1 cellular context compared by ENCODE assay signal in the genomic region with DNA sequence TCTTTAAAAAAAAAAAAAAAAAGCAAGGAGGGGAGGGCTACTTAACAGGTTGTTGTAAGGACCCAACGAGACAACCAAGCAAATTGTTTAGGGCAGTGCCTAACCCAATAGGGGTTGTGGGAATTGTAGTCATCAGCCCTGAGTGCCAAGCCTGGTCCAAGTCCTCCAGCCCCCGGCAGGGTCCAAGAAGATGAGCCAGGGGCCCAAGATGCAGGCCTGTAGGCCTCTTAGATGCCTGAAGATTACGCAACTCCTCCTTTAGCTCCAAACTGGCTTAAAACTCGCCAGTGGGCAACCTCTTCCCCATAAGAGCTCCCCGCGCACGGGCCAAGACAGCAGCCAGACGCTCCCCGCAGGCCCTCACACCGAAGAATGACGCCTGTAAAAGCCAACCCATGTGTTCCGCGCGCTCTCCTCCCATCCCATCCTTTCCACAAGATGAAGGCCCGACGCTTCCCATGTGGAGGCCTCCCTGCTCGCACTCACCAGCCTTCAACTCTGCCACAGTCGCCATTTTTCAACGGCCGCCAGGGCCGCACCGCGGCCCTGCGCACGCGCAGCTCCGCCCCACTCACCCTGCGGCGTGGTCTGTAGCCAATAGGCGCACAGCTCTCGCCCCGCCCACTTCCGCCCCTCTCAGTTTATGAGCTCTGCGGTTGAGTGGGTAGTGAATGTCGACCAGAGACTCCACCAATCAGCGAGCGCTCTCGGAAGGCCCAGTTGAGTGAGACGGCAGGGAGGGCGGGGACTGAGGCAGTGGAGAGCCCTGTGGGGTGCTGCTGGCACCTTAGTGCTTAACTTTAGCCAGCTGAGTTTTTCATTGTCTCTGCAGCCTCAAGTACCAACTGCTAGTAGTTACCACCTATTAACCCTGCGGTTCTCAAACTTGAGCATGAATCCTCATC.
TF ChIP-seq lines count a peak whose summit lies in the region.

Gene CEP20, minus strand, starts transcription at position 532 of the 905 bp plus-strand sequence. Its CDS starts 18 bp downstream, at position 514.

TF ChIP-seq in K562, 482 proteins besides CTCF, POLR2A, EP300 and RAD21 (continued from another document):
- no peak for TF ChIP-seq JUNB (CRISPR knock-in tag; conservative IDR thresholded peaks at IDR 0.05)
- TF ChIP-seq NRF1 (conservative IDR thresholded peaks at IDR 0.05 in 1 of 2, IDR thresholded peaks at IDR 0.05 in 1 of 2): peak; percentile 99
- TF ChIP-seq FUS (optimal IDR thresholded peaks at IDR 0.05; ENCODE audit: low read depth, low read length): no peak
- TF ChIP-seq CXXC5 (CRISPR knock-in tag; IDR thresholded peaks at IDR 0.05): peak; percentile 86
- no peak for TF ChIP-seq ZHX1 (conservative IDR thresholded peaks at IDR 0.05; ENCODE audit: low read length)
- no peak for TF ChIP-seq ETV5 (CRISPR knock-in tag; IDR thresholded peaks at IDR 0.05; ENCODE audit: low read depth)
- no peak for TF ChIP-seq CTBP1 (IDR thresholded peaks at IDR 0.05; ENCODE audit: borderline replicate concordance)
- TF ChIP-seq PML (IDR thresholded peaks at IDR 0.05; ENCODE audit: low read length): peak; percentile 72
- TF ChIP-seq ZKSCAN8 (CRISPR knock-in tag; IDR thresholded peaks at IDR 0.05): no peak
- peak; percentile 86 to 97 (median 95) for TF ChIP-seq YY1 (IDR thresholded peaks at IDR 0.05; ENCODE audit: borderline replicate concordance in 1 of 3, control insufficient read depth in 1 of 3, extremely low read depth in 1 of 3, insufficient read depth in 3 of 3, insufficient read length in 1 of 3, insufficient replicate concordance in 2 of 3, low read depth in 1 of 3, low read length in 2 of 3)
- TF ChIP-seq DACH1 (IDR thresholded peaks at IDR 0.05; ENCODE audit: partially characterized antibody): no peak
- TF ChIP-seq MCM3 (IDR thresholded peaks at IDR 0.05): no peak
- 0 out of 2 replicates have a peak, but pooled peaks have one; percentile 51 for TF ChIP-seq GTF2F1 (IDR thresholded peaks at IDR 0.05; ENCODE audit: low read depth, low read length)
- no peak for TF ChIP-seq HOXB6 (CRISPR knock-in tag; IDR thresholded peaks at IDR 0.05; ENCODE audit: borderline replicate concordance)
- 0 out of 2 replicates have a peak, but pooled peaks have one; percentile 42 for TF ChIP-seq NFIC (IDR thresholded peaks at IDR 0.05)
